Comparison of ENCODE assay signal across 11 cellular contexts in the genomic region with DNA sequence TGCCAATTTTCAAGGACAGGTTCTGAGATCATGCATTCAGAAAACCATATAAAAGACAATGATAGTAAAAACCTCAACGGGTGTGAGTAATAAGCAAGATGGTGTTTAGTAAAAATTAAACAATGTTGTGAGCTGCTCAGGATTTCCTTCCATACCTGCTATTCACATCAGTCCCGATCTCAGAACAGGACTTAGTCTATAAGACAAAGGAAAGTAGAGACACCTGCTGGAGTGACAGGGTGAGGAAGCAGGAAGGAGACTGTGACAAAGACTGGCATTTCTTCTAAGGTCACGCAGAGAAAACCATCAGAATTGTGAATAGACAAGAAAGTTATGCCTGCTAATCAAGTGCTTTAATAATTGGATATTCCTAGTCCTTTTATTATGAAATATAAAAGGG.
DNase-seq lines count a peak whose midpoint lies in the region; ATAC-seq and FAIRE-seq lines count a peak whose summit lies in the region.
"Had no signal": no experiment of that assay in that cellular context is flagged by ENCODE, and none has a peak within 500 bp of the region (broad histone marks: within the 10 kb centered on the region; RNA-seq: fewer than 3 reads in every experiment).

No MANE protein-coding gene starts in this region.

- ATAC-seq in GM21360 (IDR thresholded peaks at IDR 0.05; ENCODE audit: unreplicated experiment) (peak; percentile 74), GM18907 (IDR thresholded peaks at IDR 0.05; ENCODE audit: unreplicated experiment) (no peak)

- FAIRE-seq in frontal cortex (lab: Jason Lieb, UNC), result no peak

- DNase-seq in COR-L47 (lab: John Stamatoyannopoulos, UW) (peak; percentile 65), NCI-H82 treated with DMSO at 0.1 percent for 48 hours (lab: John Stamatoyannopoulos, UW; ENCODE audit: unreplicated experiment) (peak; percentile 50), glomerular visceral epithelial cell (ENCODE audit: extremely low spot score) (peak; percentile 17), frontal cortex (ENCODE audit: low spot score in 2 of 2) (no peak), COLO668 (lab: John Stamatoyannopoulos, UW; ENCODE audit: unreplicated experiment) (no peak)
- no peak for DNase-seq in stimulated activated naive CD4-positive, alpha-beta T cell (lab: John Stamatoyannopoulos, UW)
- DNase-seq: activated CD8-positive, alpha-beta memory T cell treated with anti-CD3 and anti-CD28 coated beads, Interleukin-2, amount 50 U/mL, for 48 hours; Right ventricle myocardium superior; stimulated activated naive CD4-positive, alpha-beta T cell treated with Interleukin-2 at 50 U/mL for 16 hours had no signal

Comparison
In these comparisons a context has a peak if more than half of its experiments do, and no peak if none do; other contexts are left out.
1. DNase-seq: peak in COR-L47 (single experiment), NCI-H82 treated with DMSO at 0.1 percent for 48 hours (single experiment) and glomerular visceral epithelial cell (single experiment); none in frontal cortex (0 of 2), COLO668 (single experiment) and stimulated activated naive CD4-positive, alpha-beta T cell (0 of 6).